ENCODE assay signal across 8 cellular contexts in genomic region chr1:29181413-29182225, GRCh38. TPM values are rescaled to one million over a fixed set of nuclear protein-coding genes. Genes with fewer than 3 reads are reported as not detected.
A peak's percentile ranks its signal among the peaks of the same experiment; 100 is the strongest.
DNase-seq lines count a peak whose midpoint lies in the region; ATAC-seq, FAIRE-seq and TF ChIP-seq lines count a peak whose summit lies in the region.

Gene SRSF4, minus strand, starts transcription at chr1:29181900. Its CDS starts 148 bp downstream, at chr1:29181752.

- H3K4me3 ChIP-seq in BJ (ENCODE audit: low read depth, low read length): peak within 1 kb of the TSS; percentile 95
- peak within 1 kb of the TSS; percentile 83 to 88 for H3K4me3 ChIP-seq in kidney (ENCODE audit: low read length in 2 of 2)

- H3K9me3 ChIP-seq in kidney (ENCODE audit: control insufficient read depth in 1 of 2, low read length in 2 of 2): no peaks in the 10 kb centered on the region

- H3K36me3 ChIP-seq in BJ (ENCODE audit: control insufficient read depth, insufficient read depth, low read length): no peaks in the 10 kb centered on the region
- peaks cover 2 to 5% of the 10 kb centered on the region in 2 donors for H3K36me3 ChIP-seq in kidney (ENCODE audit: control insufficient read depth in 1 of 2, insufficient read depth in 2 of 2, low read length in 2 of 2)

- ATAC-seq in HG03442 (IDR thresholded peaks at IDR 0.05; ENCODE audit: unreplicated experiment): peak; percentile 82

- H3K27me3 ChIP-seq in BJ (ENCODE audit: control insufficient read depth, insufficient read depth, low read length): no peaks in the 10 kb centered on the region

- H3K27ac ChIP-seq in kidney (ENCODE audit: low read depth in 2 of 2, low read length in 2 of 2): peak within 1 kb of the TSS; percentile 100

- peak; percentile 92 for DNase-seq in BJ (ENCODE audit: low read depth)
- peak; percentile 99 for DNase-seq in GM19238 (ENCODE audit: insufficient read length, low spot score)
- DNase-seq in NCI-H510A treated with DMSO at 0.1 percent for 48 hours (lab: John Stamatoyannopoulos, UW): peak; percentile 90
- peak; percentile 97 to 98 for DNase-seq in activated CD4-positive, alpha-beta T cell treated with anti-CD3 and anti-CD28 coated beads for 24 hours (ENCODE audit: low read depth in 2 of 2)
- DNase-seq in chondrocyte (ENCODE audit: low spot score): peak; percentile 99
- DNase-seq in kidney: peak; percentile 100
- DNase-seq in stimulated activated CD4-positive, alpha-beta T cell treated with anti-CD3 and anti-CD28 coated beads, Interleukin-15, amount 100 ng/mL, for 24 hours: peak; percentile 99

- CTCF ChIA-PET in BJ (lab: Yijun Ruan, JAX): interaction anchor here (0.7 to 4.8 kb wide), 13 partner anchors 10 to 304 kb away, joined by 3 to 33 read pairs (median 4); no protein-coding TSS in a partner anchor

- TF ChIP-seq CTCF in BJ (IDR thresholded peaks at IDR 0.05; ENCODE audit: insufficient read depth, low read depth, low read length) (peak; percentile 57), chondrocyte (IDR thresholded peaks at IDR 0.05) (peak; percentile 83), kidney (IDR thresholded peaks at IDR 0.05; ENCODE audit: borderline replicate concordance, extremely low read depth, insufficient read depth) (peak; percentile 80)

- FAIRE-seq in kidney (lab: Jason Lieb, UNC): peak; percentile 21

- POLR2A ChIA-PET in BJ (lab: Charles Lee): interaction anchor here (0.5 to 1.8 kb wide), 8 partner anchors 21 to 538 kb away, joined by 3 to 9 read pairs (median 4); no protein-coding TSS in a partner anchor

- no peaks in the 10 kb centered on the region for H3K27me3 Mint-ChIP-seq in chondrocyte (ENCODE audit: low read depth)

- peak within 1 kb of the TSS; percentile 98 for H3K27ac Mint-ChIP-seq in chondrocyte (ENCODE audit: unreplicated experiment)

- H3K4me1 Mint-ChIP-seq in chondrocyte (ENCODE audit: low read depth): peaks cover 37% of the 10 kb centered on the region

- peaks cover 3% of the 10 kb centered on the region for H3K36me3 Mint-ChIP-seq in chondrocyte (ENCODE audit: low read depth)

- peak within 1 kb of the TSS; percentile 93 for H3K4me3 Mint-ChIP-seq in chondrocyte (ENCODE audit: unreplicated experiment)

- H3K9me3 Mint-ChIP-seq in chondrocyte (ENCODE audit: low read depth): no peaks in the 10 kb centered on the region

- H3K4me1 ChIP-seq in kidney (ENCODE audit: control insufficient read depth in 1 of 2, insufficient read depth in 1 of 2, low read depth in 1 of 2, low read length in 2 of 2): peaks cover 16 to 25% of the 10 kb centered on the region in 2 donors

- intact Hi-C loops in kidney (cut with DNase I): no loop called here

- H3K9ac ChIP-seq in kidney (ENCODE audit: low read length in 2 of 2): peak within 1 kb of the TSS; percentile 74 to 82

RNA-seq across cellular contexts. Expression of gene SRSF4, which starts in this region (rescaled TPM):
- 19.6 and 30.7 TPM in 2 replicates for polyA plus RNA-seq in BJ (2011; rRNA removed)
- 20.5 and 22.7 TPM in 2 replicates for polyA minus RNA-seq in BJ (2011; rRNA and poly(A)+ RNA removed)
- 49.1 to 65.2 TPM (median 50.1 TPM) in 3 replicates for total RNA-seq in chondrocyte
- total RNA-seq in kidney: 72.3 TPM
- 48.4 TPM for polyA plus RNA-seq in kidney (ENCODE audit: insufficient read depth, low read depth, low replicate concordance)

Comparison
In these comparisons a context has a peak if more than half of its experiments do, and no peak if none do; other contexts are left out.
1. Peak in every context shown above with its lines: DNase-seq, ATAC-seq, H3K4me3 ChIP-seq and H3K27ac ChIP-seq.